In the genomic region with DNA sequence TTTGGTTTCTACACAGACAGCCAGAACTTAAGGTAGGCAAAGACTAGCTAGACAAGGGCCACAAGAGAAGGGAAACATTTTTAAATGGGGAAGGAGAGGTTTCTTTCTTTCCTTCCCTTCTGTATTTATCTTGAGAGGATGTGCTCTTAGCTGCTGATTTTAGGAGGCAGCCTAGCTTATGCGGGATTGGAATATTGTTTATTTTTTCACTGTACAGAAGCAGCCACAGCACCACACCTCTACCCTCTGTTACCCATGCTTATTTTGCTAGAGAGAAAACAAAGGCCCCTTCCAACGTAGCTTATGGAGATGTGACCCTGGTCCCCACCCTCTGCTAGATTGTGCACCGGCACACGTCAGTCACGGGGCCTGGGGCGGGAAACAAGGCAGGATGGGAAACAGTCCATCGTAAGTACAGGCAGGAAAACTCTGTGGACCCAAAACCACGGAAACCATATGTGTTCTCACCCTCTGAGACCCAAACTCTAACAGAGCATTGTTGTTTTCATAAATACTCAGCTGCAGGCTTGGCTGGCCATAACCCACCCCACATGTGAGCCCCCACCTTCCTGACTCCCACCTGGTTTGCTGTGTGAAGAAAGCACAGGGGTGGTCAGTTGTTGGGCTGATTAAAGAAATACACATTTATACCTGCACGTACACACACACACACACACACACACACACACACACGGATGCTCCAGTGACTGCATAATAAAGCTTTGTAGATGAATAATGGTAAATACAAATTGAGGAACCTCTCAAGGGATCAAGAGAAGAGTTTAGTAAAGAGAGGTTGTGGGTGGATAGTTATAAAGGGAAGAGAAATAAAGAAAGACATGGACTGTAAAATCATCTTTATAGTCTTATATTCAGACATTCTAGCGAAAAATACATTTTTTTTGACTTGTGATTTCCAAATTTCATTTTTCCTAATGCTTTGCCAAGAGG, we compare ENCODE assay signal across 18 cellular contexts.
DNase-seq lines count a peak whose midpoint lies in the region; ATAC-seq and TF ChIP-seq lines count a peak whose summit lies in the region.
"Had no signal": no experiment of that assay in that cellular context is flagged by ENCODE, and none has a peak within 500 bp of the region (broad histone marks: within the 10 kb centered on the region; RNA-seq: fewer than 3 reads in every experiment).

No MANE protein-coding gene starts in this region.

- H3K14ac ChIP-seq in IMR-90 (replicated peaks; ENCODE audit: low read depth, low read length), result peak overlapping the region; percentile 38

- H3K4me1 ChIP-seq in IMR-90 (ENCODE audit: control insufficient read depth, insufficient read depth, low read length), result peaks cover 11% of the 10 kb centered on the region

- H2BK20ac ChIP-seq in IMR-90 (ENCODE audit: low read depth, low read length), result no peak overlapping the region

- dilution Hi-C loops in IMR-90 (cut with HindIII; ENCODE audit: low sequenced_read_pairs, unreplicated experiment), result no loop called here

- H3K9ac ChIP-seq in IMR-90 (ENCODE audit: low read depth, low read length), result no peak overlapping the region

- no peaks in the 10 kb centered on the region for H3K27me3 ChIP-seq in IMR-90 (ENCODE audit: control insufficient read depth, insufficient read depth, low read length)
- H3K27me3 ChIP-seq: esophagus squamous epithelium had no signal

- H2BK120ac ChIP-seq in IMR-90 (ENCODE audit: low read depth, low read length), result no peak overlapping the region

- H4K91ac ChIP-seq in IMR-90 (ENCODE audit: insufficient read depth, low read depth, low read length), result no peak overlapping the region

- peak overlapping the region; percentile 68 for H2AFZ ChIP-seq in IMR-90 (replicated peaks; ENCODE audit: low read length, poor library complexity)

- peaks cover 3% of the 10 kb centered on the region for H3K9me3 ChIP-seq in IMR-90 (ENCODE audit: control insufficient read depth, insufficient read depth, low read length)

- WGBS in IMR-90 (ENCODE audit: extremely low coverage in 2 of 2, insufficient read length in 1 of 2), 2 experiments, result 0% methylated on average over 1 of the region's 11 CpGs; no CpG with 5 or more reads in 1 of the 2 experiments

- H4K8ac ChIP-seq in IMR-90 (ENCODE audit: low read depth in 2 of 2, low read length in 2 of 2), result no peak overlapping the region

- TF ChIP-seq CTCF in IMR-90 (conservative IDR thresholded peaks at IDR 0.05; ENCODE audit: low read depth, low read length), result no peak
- TF ChIP-seq CTCF in VCaP (conservative IDR thresholded peaks at IDR 0.05), result no peak

- H3K36me3 ChIP-seq in IMR-90 (ENCODE audit: control insufficient read depth, insufficient read depth, low read length), result no peaks in the 10 kb centered on the region

- no peak overlapping the region for H3K4me3 ChIP-seq in IMR-90 (ENCODE audit: insufficient read depth, low read depth, low read length)
- H3K4me3 ChIP-seq: esophagus squamous epithelium had no signal

- H4K20me1 ChIP-seq in IMR-90 (ENCODE audit: insufficient read depth, low read length), result no peaks in the 10 kb centered on the region

- POLR2A ChIA-PET in IMR-90 (lab: Charles Lee; ENCODE audit: unreplicated experiment), result interaction anchor here (0.5 to 0.6 kb wide), 2 partner anchors 166 to 335 kb away, joined by 3 to 7 read pairs; no protein-coding TSS in a partner anchor

- no peak overlapping the region for H2BK5ac ChIP-seq in IMR-90 (ENCODE audit: low read depth, low read length, poor library complexity, severe bottlenecking)

- H3K9me3 Mint-ChIP-seq in stimulated activated memory B cell treated with anti-CD40 and anti-IgM and Interleukin-4, amounts not matched to agents 10 μg/mL and 1 μg/mL and 100 μg/mL, for 72 hours, result no peaks in the 10 kb centered on the region
- H3K9me3 Mint-ChIP-seq: activated T-cell treated with anti-CD3 and anti-CD28 coated beads, Interleukin-2, amount 50 U/mL, for 4 hours; T-helper 1 cell treated with Interleukin-12 subunit alpha and Interleukin-12 subunit beta and Interleukin-4 antibody, amounts not matched to agents 30 μg/mL and 1 μg/mL, for 36 hours had no signal

- DNase-seq in IMR-90, result no peak
- peak; percentile 49 to 83 for DNase-seq in lung microvascular endothelial cell (ENCODE audit: low read depth in 2 of 2)
- DNase-seq in KG1 (lab: John Stamatoyannopoulos, UW), result no peak
- no peak for DNase-seq in stimulated activated CD4-positive, alpha-beta T cell treated with anti-CD3 and anti-CD28 coated beads, Interleukin-4, amount 100 ng/mL, for 24 hours
- DNase-seq in NCI-H345 (lab: John Stamatoyannopoulos, UW), result no peak
- DNase-seq: activated CD4-positive, alpha-beta T cell treated with anti-CD3 and anti-CD28 coated beads, Interleukin-2, amount 10 ng/mL, durations not matched to agents 24 days and 14 days; activated naive CD8-positive, alpha-beta T cell treated with anti-CD3 and anti-CD28 coated beads, Interleukin-2, amount 50 U/mL, for 24 hours; activated T-cell treated with anti-CD3 and anti-CD28 coated beads, Interleukin-2, amount 50 U/mL, for 4 hours; CD4-positive, alpha-beta memory T cell; esophagus squamous epithelium; hypothalamus; NCI-H1694; NCI-H526; posterior cingulate gyrus; stimulated activated CD8-positive, alpha-beta memory T cell treated with anti-CD3 and anti-CD28 coated beads, Interleukin-4, amount 100 ng/mL, for 48 hours had no signal

- no peak for TF ChIP-seq POLR2A in IMR-90 (IDR thresholded peaks at IDR 0.05; ENCODE audit: low read depth, low read length)

- no peaks in the 10 kb centered on the region for H3K4me1 Mint-ChIP-seq in stimulated activated memory B cell treated with anti-CD40 and anti-IgM and Interleukin-4, amounts not matched to agents 10 μg/mL and 1 μg/mL and 100 μg/mL, for 72 hours
- H3K4me1 Mint-ChIP-seq: activated CD4-positive, alpha-beta T cell treated with anti-CD3 and anti-CD28 coated beads, Interleukin-2, amount 10 ng/mL, durations not matched to agents 24 days and 14 days; activated naive CD8-positive, alpha-beta T cell treated with anti-CD3 and anti-CD28 coated beads, Interleukin-2, amount 50 U/mL, for 24 hours; CD4-positive, alpha-beta memory T cell had no signal

- CTCF ChIA-PET in IMR-90 (lab: Yijun Ruan, JAX), result interaction anchor here (1.6 kb wide), 1 partner anchor 13 kb away, joined by 3 read pairs; no protein-coding TSS in a partner anchor

- H3K4me3 Mint-ChIP-seq in stimulated activated memory B cell treated with anti-CD40 and anti-IgM and Interleukin-4, amounts not matched to agents 10 μg/mL and 1 μg/mL and 100 μg/mL, for 72 hours, result no peak overlapping the region
- H3K4me3 Mint-ChIP-seq: activated CD4-positive, alpha-beta T cell treated with anti-CD3 and anti-CD28 coated beads, Interleukin-2, amount 10 ng/mL, durations not matched to agents 24 days and 14 days; activated naive CD8-positive, alpha-beta T cell treated with anti-CD3 and anti-CD28 coated beads, Interleukin-2, amount 50 U/mL, for 24 hours; activated T-cell treated with anti-CD3 and anti-CD28 coated beads, Interleukin-2, amount 50 U/mL, for 4 hours; CD4-positive, alpha-beta memory T cell; T-helper 1 cell treated with Interleukin-12 subunit alpha and Interleukin-12 subunit beta and Interleukin-4 antibody, amounts not matched to agents 30 μg/mL and 1 μg/mL, for 36 hours had no signal

- no peak for TF ChIP-seq RAD21 in IMR-90 (IDR thresholded peaks at IDR 0.05; ENCODE audit: low read length)

- H3K4me2 ChIP-seq in IMR-90 (ENCODE audit: low read depth, low read length), result peak overlapping the region; percentile 53

- H3K18ac ChIP-seq in IMR-90 (ENCODE audit: low read depth, low read length), result no peak overlapping the region

- H2AK9ac ChIP-seq in IMR-90 (replicated peaks; ENCODE audit: low read depth, low read length, poor library complexity), result no peak overlapping the region

- peak overlapping the region; percentile 40; the same call in 1 of the 2 replicates for H3K4ac ChIP-seq in IMR-90 (ENCODE audit: low read depth, low read length)

- peaks cover 0 to 9% of the 10 kb centered on the region in 2 experiments; a peak in 1 of 4 replicates for H3K79me1 ChIP-seq in IMR-90 (ENCODE audit: low read depth in 1 of 2, low read length in 2 of 2)

- in situ Hi-C loops in IMR-90 (cut with MboI; ENCODE audit: low sequenced_read_pairs), result no loop called here

- H3K27ac ChIP-seq in IMR-90 (ENCODE audit: insufficient read depth, low read length) (no peak overlapping the region), VCaP (peak overlapping the region; percentile 32)

- no peak overlapping the region for H3K27ac Mint-ChIP-seq in stimulated activated memory B cell treated with anti-CD40 and anti-IgM and Interleukin-4, amounts not matched to agents 10 μg/mL and 1 μg/mL and 100 μg/mL, for 72 hours
- H3K27ac Mint-ChIP-seq: activated CD4-positive, alpha-beta T cell treated with anti-CD3 and anti-CD28 coated beads, Interleukin-2, amount 10 ng/mL, durations not matched to agents 24 days and 14 days; activated naive CD8-positive, alpha-beta T cell treated with anti-CD3 and anti-CD28 coated beads, Interleukin-2, amount 50 U/mL, for 24 hours; CD4-positive, alpha-beta memory T cell; T-helper 1 cell treated with Interleukin-12 subunit alpha and Interleukin-12 subunit beta and Interleukin-4 antibody, amounts not matched to agents 30 μg/mL and 1 μg/mL, for 36 hours had no signal

- intact Hi-C loops in IMR-90 (cut with micrococcal nuclease), result no loop called here

- no TSS peak for BruUV-seq in IMR-90 (replicated peaks; lab: Mats Ljungman, UMichigan)

- no peak overlapping the region for H3K56ac ChIP-seq in IMR-90 (ENCODE audit: extremely low read depth, insufficient read depth, low read length)

- H3K23ac ChIP-seq in IMR-90 (ENCODE audit: low read depth, low read length), result peak overlapping the region; percentile 48; the same call in 1 of the 2 replicates

- H3K9me1 ChIP-seq in IMR-90 (ENCODE audit: insufficient read depth, low read length), result peaks cover 16% of the 10 kb centered on the region

- no peak overlapping the region for H2BK15ac ChIP-seq in IMR-90 (ENCODE audit: low read depth, low read length)

- peaks cover 29% of the 10 kb centered on the region for H3K27me3 Mint-ChIP-seq in stimulated activated memory B cell treated with anti-CD40 and anti-IgM and Interleukin-4, amounts not matched to agents 10 μg/mL and 1 μg/mL and 100 μg/mL, for 72 hours

- H3K36me3 Mint-ChIP-seq in stimulated activated memory B cell treated with anti-CD40 and anti-IgM and Interleukin-4, amounts not matched to agents 10 μg/mL and 1 μg/mL and 100 μg/mL, for 72 hours, result no peaks in the 10 kb centered on the region
- H3K36me3 Mint-ChIP-seq: CD4-positive, alpha-beta memory T cell had no signal

- peak; percentile 24; the same call in 1 of the 2 replicates for ATAC-seq in IMR-90 (ENCODE audit: low read depth)
- ATAC-seq in stimulated activated memory B cell treated with anti-CD40 and anti-IgM and Interleukin-4, amounts not matched to agents 10 μg/mL and 1 μg/mL and 100 μg/mL, for 72 hours, result peak; percentile 25
- ATAC-seq: activated naive CD8-positive, alpha-beta T cell treated with anti-CD3 and anti-CD28 coated beads, Interleukin-2, amount 50 U/mL, for 24 hours; activated T-cell treated with anti-CD3 and anti-CD28 coated beads, Interleukin-2, amount 50 U/mL, for 4 hours had no signal

- peak overlapping the region; percentile 54; the same call in 1 of the 2 replicates for H2AK5ac ChIP-seq in IMR-90 (ENCODE audit: low read depth, low read length)

- H4K5ac ChIP-seq in IMR-90 (ENCODE audit: low read depth, low read length), result no peak overlapping the region

TF ChIP-seq in IMR-90, 13 proteins besides CTCF, POLR2A, EP300 and RAD21 (continues in another document):
- TF ChIP-seq RCOR1 (IDR thresholded peaks at IDR 0.05; ENCODE audit: insufficient replicate concordance, low read length), result no peak
- TF ChIP-seq CHD1 (IDR thresholded peaks at IDR 0.05; ENCODE audit: low read depth, low read length), result no peak

Comparison
In these comparisons a context has a peak if more than half of its experiments do, and no peak if none do; other contexts are left out.
1. DNase-seq: peak in lung microvascular endothelial cell (2 of 2); none in IMR-90 (single experiment), KG1 (single experiment), stimulated activated CD4-positive, alpha-beta T cell treated with anti-CD3 and anti-CD28 coated beads, Interleukin-4, amount 100 ng/mL, for 24 hours (single experiment) and NCI-H345 (single experiment).